In the genomic region with DNA sequence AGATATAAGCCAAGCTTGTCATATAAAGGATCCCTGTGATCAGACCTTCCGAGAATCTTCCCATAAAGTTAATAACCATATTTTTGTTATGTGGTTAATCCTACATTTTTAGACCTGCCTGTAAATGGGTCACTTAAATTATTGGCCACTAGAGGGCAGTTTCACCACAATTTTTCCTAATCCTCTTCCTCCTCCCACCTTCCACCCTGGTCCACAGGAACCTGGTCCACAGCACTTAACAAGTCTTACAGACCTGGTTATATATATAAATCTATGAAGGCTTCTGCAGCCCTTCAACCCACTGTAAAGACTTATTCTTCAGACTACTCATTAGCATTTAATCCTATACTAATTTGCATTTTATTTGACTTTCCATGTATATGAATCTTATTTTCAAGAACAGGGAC, we compare ENCODE assay signal across 1 cellular context.
TF ChIP-seq lines count a peak whose summit lies in the region.

No MANE protein-coding gene starts in this region.

TF ChIP-seq in K562, 482 proteins besides CTCF, POLR2A, EP300 and RAD21 (continues in another document):
- TF ChIP-seq ZNF274 (IDR thresholded peaks at IDR 0.05; ENCODE audit: borderline replicate concordance, low read depth, low read length) (no peak), MYC (IDR thresholded peaks at IDR 0.05; ENCODE audit: low read depth, low read length) (no peak), MYC (CRISPR knock-in tag; IDR thresholded peaks at IDR 0.05; ENCODE audit: borderline replicate concordance, low read depth) (no peak), CGGBP1 (CRISPR knock-in tag; IDR thresholded peaks at IDR 0.05) (no peak), GATAD2B (IDR thresholded peaks at IDR 0.05; ENCODE audit: borderline replicate concordance) (0 out of 2 replicates have a peak, but pooled peaks have one; percentile 30), SMC3 (conservative IDR thresholded peaks at IDR 0.05; ENCODE audit: insufficient read depth, low read depth, low read length) (0 out of 2 replicates have a peak, but pooled peaks have one; percentile 29), E2F4 (CRISPR knock-in tag; IDR thresholded peaks at IDR 0.05; ENCODE audit: low read depth) (no peak), ZNF507 (tag; conservative IDR thresholded peaks at IDR 0.05) (no peak), POLR2AphosphoS2 (IDR thresholded peaks at IDR 0.05; ENCODE audit: low read length) (no peak), ZNF586 (CRISPR knock-in tag; conservative IDR thresholded peaks at IDR 0.05) (no peak), ZNF143 (CRISPR knock-in tag; IDR thresholded peaks at IDR 0.05) (no peak), MTA3 (IDR thresholded peaks at IDR 0.05; ENCODE audit: borderline replicate concordance) (no peak), CC2D1A (IDR thresholded peaks at IDR 0.05) (0 out of 2 replicates have a peak, but pooled peaks have one; percentile 16), CREB1 (IDR thresholded peaks at IDR 0.05) (no peak), CREB1 (CRISPR knock-in tag; IDR thresholded peaks at IDR 0.05) (no peak), PTRF (tag; IDR thresholded peaks at IDR 0.05) (no peak), ARNT (IDR thresholded peaks at IDR 0.05) (peak in 1 of 2 experiments; percentile 38; a peak in 1 of 4 replicates), XRCC3 (IDR thresholded peaks at IDR 0.05) (peak; percentile 66; the same call in 1 of the 2 replicates), ZNF778 (CRISPR knock-in tag; IDR thresholded peaks at IDR 0.05) (no peak), CBX1 (IDR thresholded peaks at IDR 0.05; ENCODE audit: low read depth) (peak; percentile 47; the same call in 1 of the 2 replicates), AFF4 (CRISPR knock-in tag; IDR thresholded peaks at IDR 0.05) (no peak), E2F1 (CRISPR knock-in tag; IDR thresholded peaks at IDR 0.05) (no peak), CHAMP1 (IDR thresholded peaks at IDR 0.05) (0 out of 2 replicates have a peak, but pooled peaks have one; percentile 17), ZNF695 (CRISPR knock-in tag; IDR thresholded peaks at IDR 0.05) (no peak), HCFC1 (IDR thresholded peaks at IDR 0.05; ENCODE audit: low read depth, low read length) (no peak), TRIM28 (IDR thresholded peaks at IDR 0.05) (peak; percentile 94), CBX3 (IDR thresholded peaks at IDR 0.05; ENCODE audit: borderline replicate concordance in 1 of 2, low read length in 2 of 2) (peak in 1 of 2 experiments; percentile 98; a peak in 2 of 3 replicates), AFF1 (IDR thresholded peaks at IDR 0.05; ENCODE audit: low read depth in 1 of 2, partially characterized antibody in 2 of 2) (no peak), IRF2 (CRISPR knock-in tag; IDR thresholded peaks at IDR 0.05) (no peak), SNRNP70 (optimal IDR thresholded peaks at IDR 0.05; ENCODE audit: low read depth, low read length) (no peak), MAFF (IDR thresholded peaks at IDR 0.05; ENCODE audit: low read length) (no peak), SRF (CRISPR knock-in tag; IDR thresholded peaks at IDR 0.05) (peak in 1 of 2 experiments; percentile 28; a peak in 1 of 4 replicates), ZFP91 (CRISPR knock-in tag; IDR thresholded peaks at IDR 0.05) (no peak)
- TF ChIP-seq, protein P1, sequence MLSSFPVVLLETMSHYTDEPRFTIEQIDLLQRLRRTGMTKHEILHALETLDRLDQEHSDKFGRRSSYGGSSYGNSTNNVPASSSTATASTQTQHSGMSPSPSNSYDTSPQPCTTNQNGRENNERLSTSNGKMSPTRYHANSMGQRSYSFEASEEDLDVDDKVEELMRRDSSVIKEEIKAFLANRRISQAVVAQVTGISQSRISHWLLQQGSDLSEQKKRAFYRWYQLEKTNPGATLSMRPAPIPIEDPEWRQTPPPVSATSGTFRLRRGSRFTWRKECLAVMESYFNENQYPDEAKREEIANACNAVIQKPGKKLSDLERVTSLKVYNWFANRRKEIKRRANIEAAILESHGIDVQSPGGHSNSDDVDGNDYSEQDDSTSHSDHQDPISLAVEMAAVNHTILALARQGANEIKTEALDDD (IDR thresholded peaks at IDR 0.05) = 0 out of 2 replicates have a peak, but pooled peaks have one; percentile 22
- TF ChIP-seq, protein P2, sequence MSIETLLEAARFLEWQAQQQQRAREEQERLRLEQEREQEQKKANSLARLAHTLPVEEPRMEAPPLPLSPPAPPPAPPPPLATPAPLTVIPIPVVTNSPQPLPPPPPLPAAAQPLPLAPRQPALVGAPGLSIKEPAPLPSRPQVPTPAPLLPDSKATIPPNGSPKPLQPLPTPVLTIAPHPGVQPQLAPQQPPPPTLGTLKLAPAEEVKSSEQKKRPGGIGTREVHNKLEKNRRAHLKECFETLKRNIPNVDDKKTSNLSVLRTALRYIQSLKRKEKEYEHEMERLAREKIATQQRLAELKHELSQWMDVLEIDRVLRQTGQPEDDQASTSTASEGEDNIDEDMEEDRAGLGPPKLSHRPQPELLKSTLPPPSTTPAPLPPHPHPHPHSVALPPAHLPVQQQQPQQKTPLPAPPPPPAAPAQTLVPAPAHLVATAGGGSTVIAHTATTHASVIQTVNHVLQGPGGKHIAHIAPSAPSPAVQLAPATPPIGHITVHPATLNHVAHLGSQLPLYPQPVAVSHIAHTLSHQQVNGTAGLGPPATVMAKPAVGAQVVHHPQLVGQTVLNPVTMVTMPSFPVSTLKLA (conservative IDR thresholded peaks at IDR 0.05) = no peak
- TF ChIP-seq, protein P3, sequence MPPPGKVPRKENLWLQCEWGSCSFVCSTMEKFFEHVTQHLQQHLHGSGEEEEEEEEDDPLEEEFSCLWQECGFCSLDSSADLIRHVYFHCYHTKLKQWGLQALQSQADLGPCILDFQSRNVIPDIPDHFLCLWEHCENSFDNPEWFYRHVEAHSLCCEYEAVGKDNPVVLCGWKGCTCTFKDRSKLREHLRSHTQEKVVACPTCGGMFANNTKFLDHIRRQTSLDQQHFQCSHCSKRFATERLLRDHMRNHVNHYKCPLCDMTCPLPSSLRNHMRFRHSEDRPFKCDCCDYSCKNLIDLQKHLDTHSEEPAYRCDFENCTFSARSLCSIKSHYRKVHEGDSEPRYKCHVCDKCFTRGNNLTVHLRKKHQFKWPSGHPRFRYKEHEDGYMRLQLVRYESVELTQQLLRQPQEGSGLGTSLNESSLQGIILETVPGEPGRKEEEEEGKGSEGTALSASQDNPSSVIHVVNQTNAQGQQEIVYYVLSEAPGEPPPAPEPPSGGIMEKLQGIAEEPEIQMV (tag; conservative IDR thresholded peaks at IDR 0.05; ENCODE audit: low read depth) = no peak
